ENCODE assay signal across 34 cellular contexts in genomic region chr7:19139706-19140327, GRCh38. TPM values are rescaled to one million over a fixed set of nuclear protein-coding genes. Genes with fewer than 3 reads are reported as not detected.
"Had no signal": no experiment of that assay in that cellular context is flagged by ENCODE, and none has a peak within 500 bp of the region (broad histone marks: within the 10 kb centered on the region; RNA-seq: fewer than 3 reads in every experiment).

No MANE protein-coding gene starts in this region.

- H3K27ac ChIP-seq: left lung, lower lobe of right lung, neural progenitor cell, neutrophil, ovary, right atrium auricular region, right lobe of liver, skin epidermis, stomach, testis, thyroid gland, upper lobe of right lung had no signal

- H3K4me3 ChIP-seq: left lung, lower lobe of right lung, neural progenitor cell, ovary, right atrium auricular region, right lobe of liver, skin epidermis, stomach, testis, thyroid gland, upper lobe of right lung had no signal

- H3K9me3 ChIP-seq: left lung, lower lobe of right lung, neutrophil, ovary, right atrium auricular region, right lobe of liver, testis, thyroid gland, upper lobe of right lung had no signal

- H3K36me3 ChIP-seq: left lung, lower lobe of right lung, neural progenitor cell, neutrophil, ovary, right atrium auricular region, right lobe of liver, stomach, thyroid gland, upper lobe of right lung had no signal

- DNase-seq: hypothalamus; immature natural killer cell; kidney; left colon; left lung; lower lobe of right lung; mammary epithelial cell; mesenchymal stem cell; naive B cell; natural killer cell; nephron progenitor cell; occipital lobe; ovary; right lobe of liver; stimulated activated CD4-positive, alpha-beta T cell treated with anti-CD3 and anti-CD28 coated beads, Interleukin-12 subunit alpha, Interleukin-12 subunit beta, amount 100 ng/mL, for 4 hours; stimulated activated CD4-positive, alpha-beta T cell treated with anti-CD3 and anti-CD28 coated beads, Interleukin-15, amount 100 ng/mL, for 24 hours; stimulated activated CD4-positive, alpha-beta T cell treated with anti-CD3 and anti-CD28 coated beads, Interleukin-2, amount 100 ng/mL, for 24 hours; stimulated activated CD4-positive, alpha-beta T cell treated with anti-CD3 and anti-CD28 coated beads, Interleukin-4, amount 100 ng/mL, for 1 hour; stimulated activated naive B cell treated with anti-CD40 and anti-IgM and Interleukin-4, amounts not matched to agents 10 μg/mL and 1 μg/mL and 100 μg/mL, for 72 hours; stimulated activated naive CD8-positive, alpha-beta T cell treated with anti-CD3 and anti-CD28 coated beads, Interleukin-15, Interleukin-2, amounts not matched to agents 100 U/mL and 50 U/mL, for 24 hours; stomach; testis; thyroid gland; trophoblast cell; upper lobe of right lung had no signal

- H3K27me3 ChIP-seq: ovary, right lobe of liver, testis had no signal

- H3K4me1 ChIP-seq: left lung, lower lobe of right lung, right lobe of liver, testis, upper lobe of right lung had no signal

- H3K4me2 ChIP-seq: neural progenitor cell had no signal

- H3K9ac ChIP-seq: neural progenitor cell had no signal

- H2AFZ ChIP-seq: neural progenitor cell had no signal

- ATAC-seq: left colon; left lung; lower lobe of right lung; natural killer cell; right lobe of liver; stimulated activated naive B cell treated with anti-CD40 and anti-IgM and Interleukin-4, amounts not matched to agents 10 μg/mL and 1 μg/mL and 100 μg/mL, for 72 hours; stimulated activated naive CD8-positive, alpha-beta T cell treated with anti-CD3 and anti-CD28 coated beads, Interleukin-15, Interleukin-2, amounts not matched to agents 100 U/mL and 50 U/mL, for 24 hours; upper lobe of right lung had no signal

RNA-seq across cellular contexts. Expression of gene FERD3L, which starts 5.4 kb away (rescaled TPM):
- total RNA-seq: kidney, left colon, left lung, liver, lower lobe of right lung, mammary epithelial cell, mucosa of gallbladder, natural killer cell, occipital lobe, ovary, progenitor cell of endocrine pancreas, pulmonary artery endothelial cell, renal cortical epithelial cell, right atrium auricular region, right lobe of liver, stomach, testis, thyroid gland, upper lobe of right lung had no signal
- polyA plus RNA-seq: immature natural killer cell, liver, mammary epithelial cell, ovary, stomach had no signal

RNA-seq across cellular contexts. Expression of gene TWIST1, which starts 22.4 kb away (rescaled TPM):
- total RNA-seq: lower lobe of right lung, natural killer cell, renal cortical epithelial cell, upper lobe of right lung had no signal
- polyA plus RNA-seq: immature natural killer cell had no signal
